ENCODE assay signal across 8 cellular contexts in genomic region chr2:64019975-64020281, GRCh38. TPM values are rescaled to one million over a fixed set of nuclear protein-coding genes. Genes with fewer than 3 reads are reported as not detected.
DNase-seq lines count a peak whose midpoint lies in the region; ATAC-seq and TF ChIP-seq lines count a peak whose summit lies in the region.

No MANE protein-coding gene starts in this region.

- H3K4me3 Mint-ChIP-seq in T-helper 17 cell, result peak overlapping the region; percentile 99

- TF ChIP-seq POLR2A in gastroesophageal sphincter (IDR thresholded peaks at IDR 0.05), result no peak
- TF ChIP-seq POLR2A in spleen (IDR thresholded peaks at IDR 0.05), result no peak

- H3K4me3 ChIP-seq in gastroesophageal sphincter (peak overlapping the region in 1 of 2 donors; percentile 86), spleen (peak overlapping the region in 6 of 8 donors; percentile 56 to 83 (median 60))

- no peaks in the 10 kb centered on the region for H3K27me3 Mint-ChIP-seq in T-helper 17 cell

- H3K9me3 ChIP-seq in T-helper 17 cell (ENCODE audit: control insufficient read depth, low read length, poor library complexity, severe bottlenecking), result no peaks in the 10 kb centered on the region
- H3K9me3 ChIP-seq in gastroesophageal sphincter, result no peaks in the 10 kb centered on the region
- no peaks in the 10 kb centered on the region for H3K9me3 ChIP-seq in spleen

- peaks cover 28% of the 10 kb centered on the region for H3K4me1 Mint-ChIP-seq in T-helper 17 cell

- no peak for TF ChIP-seq EP300 in gastroesophageal sphincter (IDR thresholded peaks at IDR 0.05)

- ATAC-seq in T-helper 17 cell (no peak), gastroesophageal sphincter (no peak), GM21825 (IDR thresholded peaks at IDR 0.05; ENCODE audit: unreplicated experiment) (no peak), GM21528 (IDR thresholded peaks at IDR 0.05; ENCODE audit: low FRiP score, unreplicated experiment) (no peak), GM21723 (IDR thresholded peaks at IDR 0.05; ENCODE audit: unreplicated experiment) (no peak)

- H3K4me1 ChIP-seq in gastroesophageal sphincter, result peaks cover 4 to 51% (median 11%) of the 10 kb centered on the region in 3 donors
- peaks cover 20 to 64% (median 54%) of the 10 kb centered on the region in 6 donors for H3K4me1 ChIP-seq in spleen

- peak; percentile 27 for DNase-seq in DMS79 treated with DMSO at 0.1 percent for 48 hours (lab: John Stamatoyannopoulos, UW)
- no peak for DNase-seq in DMS79 (lab: John Stamatoyannopoulos, UW)
- no peak for DNase-seq in T-helper 17 cell
- DNase-seq in spleen, result no peak

- H3K27ac ChIP-seq in gastroesophageal sphincter, result peak overlapping the region; percentile 89 to 99 (median 98)
- H3K27ac ChIP-seq in spleen, result peak overlapping the region; percentile 87 to 98 (median 96)

- intact Hi-C loops in spleen (cut with DNase I; ENCODE audit: low total_unique reads), result no loop called here

- peaks cover 8% of the 10 kb centered on the region for H3K36me3 Mint-ChIP-seq in T-helper 17 cell (ENCODE audit: low read depth)

- H3K27me3 ChIP-seq in gastroesophageal sphincter (no peaks in the 10 kb centered on the region), spleen (replicated peaks in 1 of 7) (no peaks in the 10 kb centered on the region)

- TF ChIP-seq CTCF in gastroesophageal sphincter (IDR thresholded peaks at IDR 0.05) (no peak), spleen (IDR thresholded peaks at IDR 0.05 in 8 of 11, conservative IDR thresholded peaks at IDR 0.05 in 3 of 11) (no peak)

- H3K27ac Mint-ChIP-seq in T-helper 17 cell, result peak overlapping the region; percentile 96

- no peaks in the 10 kb centered on the region for H3K36me3 ChIP-seq in gastroesophageal sphincter
- no peaks in the 10 kb centered on the region for H3K36me3 ChIP-seq in spleen

RNA-seq across cellular contexts. Expression of gene VPS54, which starts 0.7 kb away (rescaled TPM):
- total RNA-seq in T-helper 17 cell (10 to 100 TPM; 10.1 to 10.6 TPM), gastroesophageal sphincter (10 to 100 TPM; 21.7 to 33.2 (median 27.2) TPM), spleen (10 to 100 TPM; 20.2 to 31.3 (median 26.1) TPM)
- polyA plus RNA-seq in spleen, result 10 to 100 TPM in 2 of 3 donors, 1 to 10 TPM in 1; 9.2 to 13.7 (median 11.6) TPM
